1 cellular context compared by ENCODE assay signal in the genomic region with DNA sequence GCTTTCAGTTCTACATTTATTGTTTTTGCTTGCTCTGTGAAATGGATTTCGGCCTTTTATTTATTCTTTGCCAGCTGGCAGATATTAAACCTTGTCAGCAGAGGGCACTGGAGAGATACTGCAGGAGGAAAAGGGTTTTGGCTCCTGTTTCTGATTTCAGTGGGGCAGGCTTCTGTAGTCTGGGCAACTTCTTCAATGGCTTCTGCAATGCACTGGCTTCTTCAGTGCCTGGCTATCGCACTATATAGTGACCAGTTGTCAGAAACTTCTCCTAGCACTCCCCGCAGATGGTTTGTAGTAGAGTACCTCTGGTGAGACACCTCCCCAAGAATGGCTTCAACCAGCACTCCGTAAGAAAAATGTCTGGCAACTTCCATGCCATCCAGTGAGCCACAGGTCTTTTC.
TF ChIP-seq lines count a peak whose summit lies in the region.

No MANE protein-coding gene starts in this region.

TF ChIP-seq in GM23338, 12 proteins besides CTCF, POLR2A, EP300 and RAD21 (continued from another document):
- TF ChIP-seq ZNF331 (CRISPR knock-in tag; IDR thresholded peaks at IDR 0.05; ENCODE audit: low read depth) (no peak), CREB1 (CRISPR knock-in tag; IDR thresholded peaks at IDR 0.05; ENCODE audit: low read depth) (no peak)
